1 cellular context compared by ENCODE assay signal in genomic region chr13:49625392-49626137, GRCh38.
TF ChIP-seq lines count a peak whose summit lies in the region.

No MANE protein-coding gene starts in this region.

TF ChIP-seq in K562, 482 proteins besides CTCF, POLR2A, EP300 and RAD21 (continued from another document):
- TF ChIP-seq TSHZ1 (CRISPR knock-in tag; IDR thresholded peaks at IDR 0.05): no peak
- no peak for TF ChIP-seq NFXL1 (CRISPR knock-in tag; IDR thresholded peaks at IDR 0.05)
- peak; percentile 88 for TF ChIP-seq ZNF316 (IDR thresholded peaks at IDR 0.05)
- TF ChIP-seq MAFG (tag; conservative IDR thresholded peaks at IDR 0.05): peak; percentile 87
- no peak for TF ChIP-seq DACH1 (IDR thresholded peaks at IDR 0.05; ENCODE audit: partially characterized antibody)
- TF ChIP-seq ZNF133 (CRISPR knock-in tag; IDR thresholded peaks at IDR 0.05): no peak
- no peak for TF ChIP-seq LEF1 (IDR thresholded peaks at IDR 0.05)
